In genomic region chr9:63289971-63290370, GRCh38 we compare ENCODE assay signal across 8 cellular contexts.
DNase-seq lines count a peak whose midpoint lies in the region; ATAC-seq and TF ChIP-seq lines count a peak whose summit lies in the region.
"Not testable (repeated sequence)": the region's sequence is repeated elsewhere in the genome, so short reads cannot be mapped to it uniquely, and the experiment has no call there.

No MANE protein-coding gene starts in this region.

- not testable (repeated sequence) for H3K27ac ChIP-seq in WERI-Rb-1, thyroid gland

- TF ChIP-seq RAD21 in Ishikawa (IDR thresholded peaks at IDR 0.05; ENCODE audit: low read depth): not testable (repeated sequence)

- H3K36me3 ChIP-seq in WERI-Rb-1, thyroid gland: not testable (repeated sequence)

- CTCF ChIA-PET in Calu3 (lab: Charles Lee): not testable (repeated sequence)

- not testable (repeated sequence) for ATAC-seq in left lobe of liver

- not testable (repeated sequence) for H3K27me3 Mint-ChIP-seq in Calu3 (ENCODE audit: unreplicated experiment)

- not testable (repeated sequence) for H3K9me3 Mint-ChIP-seq in Calu3 (ENCODE audit: low read depth, unreplicated experiment)

- not testable (repeated sequence) for BruUV-seq in Calu3 (replicated peaks; lab: Mats Ljungman, UMichigan)

- H3K4me1 Mint-ChIP-seq in Calu3 (ENCODE audit: low read depth, unreplicated experiment): not testable (repeated sequence)

- peak; percentile 9 for DNase-seq in Calu3
- peak; percentile 6 for DNase-seq in WERI-Rb-1
- DNase-seq in cerebellar cortex (ENCODE audit: low spot score): peak; percentile 1
- peak; percentile 41 for DNase-seq in glomerular endothelial cell (ENCODE audit: extremely low read depth, low read depth, low spot score)
- peak; percentile 43 for DNase-seq in left lobe of liver (ENCODE audit: low spot score)
- DNase-seq in retinal pigment epithelial cell (ENCODE audit: low read depth): peak; percentile 20
- DNase-seq in thyroid gland: peak; percentile 1 to 4

- not testable (repeated sequence) for H3K27me3 ChIP-seq in WERI-Rb-1 (ENCODE audit: insufficient read depth, low read depth, severe bottlenecking); thyroid gland

- intact Hi-C loops in Calu3 (cut with micrococcal nuclease; ENCODE audit: unreplicated experiment); thyroid gland (cut with DNase I): not testable (repeated sequence)

- TF ChIP-seq CTCF in Calu3 (IDR thresholded peaks at IDR 0.05; ENCODE audit: unreplicated experiment); WERI-Rb-1 (IDR thresholded peaks at IDR 0.05; ENCODE audit: low read depth, low read length); retinal pigment epithelial cell (conservative IDR thresholded peaks at IDR 0.05; ENCODE audit: low read depth, low read length); thyroid gland (IDR thresholded peaks at IDR 0.05): not testable (repeated sequence)

- 19 to 32% methylated on average over 1 of the region's 1 CpG for WGBS in thyroid gland, 2 donors

- not testable (repeated sequence) for H3K36me3 Mint-ChIP-seq in Calu3 (ENCODE audit: insufficient read depth, unreplicated experiment)

- not testable (repeated sequence) for H3K4me3 Mint-ChIP-seq in Calu3 (ENCODE audit: low read depth, unreplicated experiment)

- TF ChIP-seq POLR2A in thyroid gland (IDR thresholded peaks at IDR 0.05): not testable (repeated sequence)

- H3K9me3 ChIP-seq in WERI-Rb-1 (ENCODE audit: severe bottlenecking); thyroid gland: not testable (repeated sequence)

- H3K4me3 ChIP-seq in WERI-Rb-1 (ENCODE audit: low read depth, low read length); retinal pigment epithelial cell (ENCODE audit: low read length); thyroid gland (replicated peaks in 1 of 3): not testable (repeated sequence)

- H3K27ac Mint-ChIP-seq in Calu3 (ENCODE audit: unreplicated experiment): not testable (repeated sequence)

- TF ChIP-seq EP300 in Ishikawa (IDR thresholded peaks at IDR 0.05; ENCODE audit: borderline replicate concordance): not testable (repeated sequence)

- not testable (repeated sequence) for H3K4me1 ChIP-seq in thyroid gland

TF ChIP-seq in Ishikawa, 13 proteins besides CTCF, POLR2A, EP300 and RAD21:
- peak; percentile 35; the same call in 1 of the 2 replicates for TF ChIP-seq NFIC (IDR thresholded peaks at IDR 0.05)
